8 cellular contexts compared by ENCODE assay signal in the genomic region with DNA sequence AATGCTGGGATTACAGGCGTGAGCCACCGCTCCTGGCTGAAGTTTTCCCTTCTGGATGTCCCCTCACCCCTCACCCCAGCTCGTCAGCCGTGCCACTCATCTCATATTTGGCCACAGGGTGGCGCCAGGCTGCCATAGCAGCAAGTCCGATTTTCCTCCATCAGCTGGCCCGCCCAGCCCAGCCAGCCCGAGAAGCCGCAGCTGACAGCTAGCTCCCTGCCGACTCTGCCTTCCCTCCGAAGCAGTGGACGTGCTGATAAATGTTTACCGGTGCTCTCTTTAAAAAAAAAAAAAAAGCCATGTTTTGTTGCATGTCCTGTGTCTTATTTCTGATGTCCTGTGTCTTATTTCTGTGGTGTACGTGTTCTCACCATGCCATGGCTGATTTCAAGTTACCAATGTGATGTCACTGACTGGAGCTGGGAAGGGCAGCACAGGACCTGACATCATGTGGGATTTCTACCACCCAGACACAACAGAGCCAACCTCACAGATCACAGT. TPM values are rescaled to one million over a fixed set of nuclear protein-coding genes. Genes with fewer than 3 reads are reported as not detected.
DNase-seq lines count a peak whose midpoint lies in the region; ATAC-seq and TF ChIP-seq lines count a peak whose summit lies in the region.

No MANE protein-coding gene starts in this region.

- H3K27me3 ChIP-seq in BLaER1 (no peaks in the 10 kb centered on the region), neutrophil (no peaks in the 10 kb centered on the region)

- no peak overlapping the region for H3K27ac Mint-ChIP-seq in stimulated activated naive CD8-positive, alpha-beta T cell treated with anti-CD3 and anti-CD28 coated beads, Interleukin-15, amount 100 ng/mL, for 72 hours

- H3K9me3 Mint-ChIP-seq in stimulated activated naive CD8-positive, alpha-beta T cell treated with anti-CD3 and anti-CD28 coated beads, Interleukin-15, amount 100 ng/mL, for 72 hours = no peaks in the 10 kb centered on the region

- H3K9me3 ChIP-seq in BLaER1 = no peaks in the 10 kb centered on the region
- no peaks in the 10 kb centered on the region for H3K9me3 ChIP-seq in neutrophil

- peaks cover 10% of the 10 kb centered on the region; the same call in 1 of the 2 replicates for H4K20me1 ChIP-seq in BLaER1

- H3K4me3 ChIP-seq in BLaER1 (peak overlapping the region; percentile 45; the same call in 1 of the 2 replicates), neutrophil (ENCODE audit: low read depth in 1 of 2, low read length in 1 of 2) (peak overlapping the region in 1 of 2 experiments; percentile 10)
- no peak overlapping the region for H3K4me3 ChIP-seq in Jurkat, Clone E6-1 (ENCODE audit: low read length)

- H3K4me2 ChIP-seq in BLaER1 = peak overlapping the region; percentile 84

- H3K27ac ChIP-seq in BLaER1 (peak overlapping the region; percentile 85), neutrophil (peak overlapping the region; percentile 65)

- peak; percentile 83 for TF ChIP-seq CTCF in neutrophil (IDR thresholded peaks at IDR 0.05)

- ATAC-seq in GM19395 (IDR thresholded peaks at IDR 0.05; ENCODE audit: unreplicated experiment) = peak; percentile 69
- ATAC-seq in stimulated activated naive CD8-positive, alpha-beta T cell treated with anti-CD3 and anti-CD28 coated beads, Interleukin-15, amount 100 ng/mL, for 72 hours = peak; percentile 71

- peaks cover 26% of the 10 kb centered on the region for H3K4me1 Mint-ChIP-seq in stimulated activated naive CD8-positive, alpha-beta T cell treated with anti-CD3 and anti-CD28 coated beads, Interleukin-15, amount 100 ng/mL, for 72 hours

- H3K4me3 Mint-ChIP-seq in stimulated activated naive CD8-positive, alpha-beta T cell treated with anti-CD3 and anti-CD28 coated beads, Interleukin-15, amount 100 ng/mL, for 72 hours = no peak overlapping the region

- no peaks in the 10 kb centered on the region for H3K27me3 Mint-ChIP-seq in stimulated activated naive CD8-positive, alpha-beta T cell treated with anti-CD3 and anti-CD28 coated beads, Interleukin-15, amount 100 ng/mL, for 72 hours

- H3K9ac ChIP-seq in BLaER1 = peak overlapping the region; percentile 70

- H3K4me1 ChIP-seq in BLaER1 (peaks cover 74% of the 10 kb centered on the region), neutrophil (ENCODE audit: control insufficient read depth in 1 of 2, insufficient read depth in 1 of 2, low read depth in 1 of 2, low read length in 1 of 2) (peaks cover 32 to 45% of the 10 kb centered on the region in 2 experiments)

- peaks cover 16% of the 10 kb centered on the region for H3K36me3 ChIP-seq in BLaER1
- H3K36me3 ChIP-seq in neutrophil = peaks cover 43% of the 10 kb centered on the region

- peak; percentile 45 for DNase-seq in Jurkat, Clone E6-1 (ENCODE audit: low read depth, low spot score)
- DNase-seq in RPMI7951 (ENCODE audit: low read depth) (peak; percentile 77), fibroblast of peridontal ligament (ENCODE audit: extremely low read depth) (peak; percentile 85)
- DNase-seq in activated T-helper 1 cell treated with anti-CD3 and anti-CD28 coated beads, Interleukin-2, amount 50 U/mL, for 16 hours (ENCODE audit: low read depth in 1 of 2, low spot score in 1 of 2) = peak; percentile 58 to 66
- peak; percentile 74 to 81 for DNase-seq in stimulated activated naive CD8-positive, alpha-beta T cell treated with anti-CD3 and anti-CD28 coated beads, Interleukin-15, amount 100 ng/mL, for 72 hours

RNA-seq across cellular contexts. Expression of a gene that starts 58.3 kb away (rescaled TPM):
- 129 TPM for polyA plus RNA-seq in Jurkat, Clone E6-1 (2012; ENCODE audit: insufficient read depth, insufficient read length)
- total RNA-seq in RPMI7951 (2014; rRNA removed; shearing (Covaris generic)) = 86.1 and 114 TPM in 2 replicates
